1 cellular context compared by ENCODE assay signal in genomic region chr16:69972120-69972519, GRCh38. TPM values are rescaled to one million over a fixed set of nuclear protein-coding genes. Genes with fewer than 3 reads are reported as not detected.
"Had no signal": no experiment of that assay in that cellular context is flagged by ENCODE, and none has a peak within 500 bp of the region (broad histone marks: within the 10 kb centered on the region; RNA-seq: fewer than 3 reads in every experiment).

No MANE protein-coding gene starts in this region.

RNA-seq across cellular contexts. Expression of gene CLEC18A, which starts 21.0 kb away (rescaled TPM):
- total RNA-seq: H7 had no signal
